2 cellular contexts compared by ENCODE assay signal in the genomic region with DNA sequence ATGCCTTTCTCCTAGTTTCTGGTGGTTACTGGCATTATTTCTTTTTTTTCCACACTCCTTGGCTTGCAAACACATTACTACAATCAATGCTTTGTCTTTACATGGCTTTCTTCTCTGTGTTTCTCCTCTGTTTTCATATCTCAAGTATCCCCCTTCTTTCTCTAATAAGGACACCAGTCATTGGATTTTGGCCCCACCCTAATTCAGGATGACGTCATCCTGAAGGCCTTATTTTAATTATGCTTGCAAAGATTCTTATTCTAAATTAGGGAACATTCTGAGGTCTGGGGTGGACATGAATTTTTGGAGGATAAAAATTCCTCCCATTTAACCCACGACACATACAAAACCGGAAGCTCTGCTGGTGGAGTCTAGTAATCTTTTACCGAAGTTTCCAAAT.
TF ChIP-seq lines count a peak whose summit lies in the region.

No MANE protein-coding gene starts in this region.

TF ChIP-seq in HepG2, 621 proteins besides CTCF, POLR2A, EP300 and RAD21 (continued from another document):
- TF ChIP-seq, protein P1, sequence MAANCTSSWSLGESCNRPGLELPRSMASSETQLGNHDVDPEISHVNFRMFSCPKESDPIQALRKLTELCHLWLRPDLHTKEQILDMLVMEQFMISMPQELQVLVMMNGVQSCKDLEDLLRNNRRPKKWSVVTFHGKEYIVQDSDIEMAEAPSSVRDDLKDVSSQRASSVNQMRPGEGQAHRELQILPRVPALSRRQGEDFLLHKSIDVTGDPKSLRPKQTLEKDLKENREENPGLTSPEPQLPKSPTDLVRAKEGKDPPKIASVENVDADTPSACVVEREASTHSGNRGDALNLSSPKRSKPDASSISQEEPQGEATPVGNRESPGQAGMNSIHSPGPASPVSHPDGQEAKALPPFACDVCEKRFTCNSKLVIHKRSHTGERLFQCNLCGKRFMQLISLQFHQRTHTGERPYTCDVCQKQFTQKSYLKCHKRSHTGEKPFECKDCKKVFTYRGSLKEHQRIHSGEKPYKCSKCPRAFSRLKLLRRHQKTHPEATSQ (CRISPR knock-in tag; IDR thresholded peaks at IDR 0.05; ENCODE audit: borderline replicate concordance): no peak
- TF ChIP-seq CREB1 (IDR thresholded peaks at IDR 0.05): peak; percentile 93
- TF ChIP-seq CREB1 (CRISPR knock-in tag; IDR thresholded peaks at IDR 0.05): no peak
- no peak for TF ChIP-seq GLMP (CRISPR knock-in tag; IDR thresholded peaks at IDR 0.05; ENCODE audit: borderline replicate concordance)
- no peak for TF ChIP-seq ZNF264 (CRISPR knock-in tag; IDR thresholded peaks at IDR 0.05)
- TF ChIP-seq ZNF24 (IDR thresholded peaks at IDR 0.05): no peak
- no peak for TF ChIP-seq CC2D1A (CRISPR knock-in tag; IDR thresholded peaks at IDR 0.05)

TF ChIP-seq in K562, 482 proteins besides CTCF, POLR2A, EP300 and RAD21 (continued from another document):
- TF ChIP-seq, protein P2, sequence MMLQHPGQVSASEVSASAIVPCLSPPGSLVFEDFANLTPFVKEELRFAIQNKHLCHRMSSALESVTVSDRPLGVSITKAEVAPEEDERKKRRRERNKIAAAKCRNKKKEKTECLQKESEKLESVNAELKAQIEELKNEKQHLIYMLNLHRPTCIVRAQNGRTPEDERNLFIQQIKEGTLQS (IDR thresholded peaks at IDR 0.05): peak; percentile 68
- TF ChIP-seq, protein P2 (CRISPR knock-in tag; conservative IDR thresholded peaks at IDR 0.05): no peak
- TF ChIP-seq ATF7 (IDR thresholded peaks at IDR 0.05) (0 out of 2 replicates have a peak, but pooled peaks have one; percentile 15), HNRNPL (IDR thresholded peaks at IDR 0.05; ENCODE audit: low read depth, low read length) (no peak), JUND (IDR thresholded peaks at IDR 0.05; ENCODE audit: borderline replicate concordance, low read depth, low read length) (0 out of 2 replicates have a peak, but pooled peaks have one; percentile 16), JUND (tag; IDR thresholded peaks at IDR 0.05; ENCODE audit: borderline replicate concordance, low read depth, low read length) (peak; percentile 38; the same call in 1 of the 3 replicates), ZNF644 (tag; IDR thresholded peaks at IDR 0.05; ENCODE audit: low read depth) (no peak), BRCA1 (IDR thresholded peaks at IDR 0.05) (no peak), BRCA1 (CRISPR knock-in tag; IDR thresholded peaks at IDR 0.05) (no peak), FOS (IDR thresholded peaks at IDR 0.05; ENCODE audit: extremely low read depth, insufficient read length) (no peak)
- TF ChIP-seq, protein P3, sequence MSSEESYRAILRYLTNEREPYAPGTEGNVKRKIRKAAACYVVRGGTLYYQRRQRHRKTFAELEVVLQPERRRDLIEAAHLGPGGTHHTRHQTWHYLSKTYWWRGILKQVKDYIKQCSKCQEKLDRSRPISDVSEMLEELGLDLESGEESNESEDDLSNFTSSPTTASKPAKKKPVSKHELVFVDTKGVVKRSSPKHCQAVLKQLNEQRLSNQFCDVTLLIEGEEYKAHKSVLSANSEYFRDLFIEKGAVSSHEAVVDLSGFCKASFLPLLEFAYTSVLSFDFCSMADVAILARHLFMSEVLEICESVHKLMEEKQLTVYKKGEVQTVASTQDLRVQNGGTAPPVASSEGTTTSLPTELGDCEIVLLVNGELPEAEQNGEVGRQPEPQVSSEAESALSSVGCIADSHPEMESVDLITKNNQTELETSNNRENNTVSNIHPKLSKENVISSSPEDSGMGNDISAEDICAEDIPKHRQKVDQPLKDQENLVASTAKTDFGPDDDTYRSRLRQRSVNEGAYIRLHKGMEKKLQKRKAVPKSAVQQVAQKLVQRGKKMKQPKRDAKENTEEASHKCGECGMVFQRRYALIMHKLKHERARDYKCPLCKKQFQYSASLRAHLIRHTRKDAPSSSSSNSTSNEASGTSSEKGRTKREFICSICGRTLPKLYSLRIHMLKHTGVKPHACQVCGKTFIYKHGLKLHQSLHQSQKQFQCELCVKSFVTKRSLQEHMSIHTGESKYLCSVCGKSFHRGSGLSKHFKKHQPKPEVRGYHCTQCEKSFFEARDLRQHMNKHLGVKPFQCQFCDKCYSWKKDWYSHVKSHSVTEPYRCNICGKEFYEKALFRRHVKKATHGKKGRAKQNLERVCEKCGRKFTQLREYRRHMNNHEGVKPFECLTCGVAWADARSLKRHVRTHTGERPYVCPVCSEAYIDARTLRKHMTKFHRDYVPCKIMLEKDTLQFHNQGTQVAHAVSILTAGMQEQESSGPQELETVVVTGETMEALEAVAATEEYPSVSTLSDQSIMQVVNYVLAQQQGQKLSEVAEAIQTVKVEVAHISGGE (CRISPR knock-in tag; IDR thresholded peaks at IDR 0.05): no peak
